Comparison of ENCODE assay signal across 8 cellular contexts in the genomic region with DNA sequence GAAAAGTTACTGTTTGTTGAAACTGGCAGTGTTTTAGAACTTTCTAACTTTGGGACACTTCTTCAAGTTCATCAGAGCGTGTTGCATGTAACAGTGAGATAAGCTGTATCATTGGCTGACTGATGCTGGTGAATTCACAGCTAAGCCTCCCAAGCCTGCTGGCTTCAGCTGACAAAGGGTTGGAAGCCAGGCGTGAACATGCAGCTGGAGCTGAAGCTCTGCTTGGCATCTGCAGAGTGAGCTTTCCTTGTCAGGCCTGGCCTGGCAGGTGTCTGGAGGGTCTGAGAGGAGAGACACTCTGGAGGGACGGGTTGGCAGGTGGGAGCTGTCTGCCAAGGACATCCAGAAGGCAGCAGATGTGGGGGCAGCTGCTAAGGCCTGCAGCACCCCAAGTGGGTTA. TPM values are rescaled to one million over a fixed set of nuclear protein-coding genes. Genes with fewer than 3 reads are reported as not detected.
DNase-seq lines count a peak whose midpoint lies in the region; ATAC-seq and TF ChIP-seq lines count a peak whose summit lies in the region.

No MANE protein-coding gene starts in this region.

- peaks cover 89% of the 10 kb centered on the region for H3K4me1 Mint-ChIP-seq in stimulated activated naive CD8-positive, alpha-beta T cell treated with anti-CD3 and anti-CD28 coated beads, Interleukin-15, Interleukin-2, amounts not matched to agents 100 ng/mL and 50 ng/mL, for 24 hours (ENCODE audit: low read depth)
- H3K4me1 Mint-ChIP-seq in T-helper 17 cell (peaks cover 63% of the 10 kb centered on the region), glutamatergic neuron (ENCODE audit: low read depth, unreplicated experiment) (peaks cover 25% of the 10 kb centered on the region)

- H3K9me3 ChIP-seq in T-helper 17 cell (ENCODE audit: control insufficient read depth, low read length, poor library complexity, severe bottlenecking): no peaks in the 10 kb centered on the region

- H3K27me3 Mint-ChIP-seq in stimulated activated naive CD8-positive, alpha-beta T cell treated with anti-CD3 and anti-CD28 coated beads, Interleukin-15, Interleukin-2, amounts not matched to agents 100 ng/mL and 50 ng/mL, for 24 hours: no peaks in the 10 kb centered on the region
- no peaks in the 10 kb centered on the region for H3K27me3 Mint-ChIP-seq in T-helper 17 cell
- H3K27me3 Mint-ChIP-seq in glutamatergic neuron (ENCODE audit: unreplicated experiment): peaks cover 18% of the 10 kb centered on the region

- H3K27ac ChIP-seq in temporal lobe (ENCODE audit: low read depth, low read length): peak overlapping the region; percentile 69

- H3K36me3 Mint-ChIP-seq in stimulated activated naive CD8-positive, alpha-beta T cell treated with anti-CD3 and anti-CD28 coated beads, Interleukin-15, Interleukin-2, amounts not matched to agents 100 ng/mL and 50 ng/mL, for 24 hours (ENCODE audit: low read depth): peaks cover 12% of the 10 kb centered on the region
- H3K36me3 Mint-ChIP-seq in T-helper 17 cell (ENCODE audit: low read depth) (no peaks in the 10 kb centered on the region), glutamatergic neuron (ENCODE audit: unreplicated experiment) (peaks cover 6% of the 10 kb centered on the region)

- TF ChIP-seq CTCF in glutamatergic neuron (IDR thresholded peaks at IDR 0.05; ENCODE audit: partially characterized antibody, unreplicated experiment): no peak

- no peak for ATAC-seq in stimulated activated naive CD8-positive, alpha-beta T cell treated with anti-CD3 and anti-CD28 coated beads, Interleukin-15, Interleukin-2, amounts not matched to agents 100 U/mL and 50 U/mL, for 24 hours
- ATAC-seq in T-helper 17 cell (peak; percentile 1), GM19455 (IDR thresholded peaks at IDR 0.05; ENCODE audit: unreplicated experiment) (no peak), GM21825 (IDR thresholded peaks at IDR 0.05; ENCODE audit: unreplicated experiment) (no peak)

- H3K4me3 Mint-ChIP-seq in stimulated activated naive CD8-positive, alpha-beta T cell treated with anti-CD3 and anti-CD28 coated beads, Interleukin-15, Interleukin-2, amounts not matched to agents 100 ng/mL and 50 ng/mL, for 24 hours: peak overlapping the region; percentile 89
- H3K4me3 Mint-ChIP-seq in T-helper 17 cell: peak overlapping the region; percentile 92
- peak overlapping the region; percentile 34 for H3K4me3 Mint-ChIP-seq in glutamatergic neuron (ENCODE audit: unreplicated experiment)

- DNase-seq in stimulated activated naive CD8-positive, alpha-beta T cell treated with anti-CD3 and anti-CD28 coated beads, Interleukin-15, Interleukin-2, amounts not matched to agents 100 U/mL and 50 U/mL, for 24 hours: no peak
- DNase-seq in T-helper 17 cell (no peak), glutamatergic neuron (peak; percentile 35)
- DNase-seq in stimulated activated CD4-positive, alpha-beta T cell treated with anti-CD3 and anti-CD28 coated beads, Interleukin-1b, Interleukin-23, amount 100 ng/mL, for 48 hours: no peak

- no peaks in the 10 kb centered on the region for H3K9me3 Mint-ChIP-seq in stimulated activated naive CD8-positive, alpha-beta T cell treated with anti-CD3 and anti-CD28 coated beads, Interleukin-15, Interleukin-2, amounts not matched to agents 100 ng/mL and 50 ng/mL, for 24 hours
- H3K9me3 Mint-ChIP-seq in glutamatergic neuron (ENCODE audit: unreplicated experiment): peaks cover 9% of the 10 kb centered on the region

- peak overlapping the region; percentile 93 for H3K27ac Mint-ChIP-seq in stimulated activated naive CD8-positive, alpha-beta T cell treated with anti-CD3 and anti-CD28 coated beads, Interleukin-15, Interleukin-2, amounts not matched to agents 100 ng/mL and 50 ng/mL, for 24 hours
- H3K27ac Mint-ChIP-seq in T-helper 17 cell: peak overlapping the region; percentile 97
- H3K27ac Mint-ChIP-seq in glutamatergic neuron (ENCODE audit: unreplicated experiment): peak overlapping the region; percentile 59

RNA-seq across cellular contexts. Expression of a gene that starts 1.5 kb away (rescaled TPM):
- 10 to 100 TPM; 16.8 to 20.2 TPM for total RNA-seq in T-helper 17 cell
- total RNA-seq in glutamatergic neuron (ENCODE audit: unreplicated experiment): 0.44 TPM
- 0.98 TPM for total RNA-seq in temporal lobe

Comparison
In these comparisons a context has a peak if more than half of its experiments do, and no peak if none do; other contexts are left out.
1. H3K4me3 Mint-ChIP-seq: peak in every context shown above with its lines; median percentile 92 in T-helper 17 cell; 89 in stimulated activated naive CD8-positive, alpha-beta T cell treated with anti-CD3 and anti-CD28 coated beads, Interleukin-15, Interleukin-2, amounts not matched to agents 100 ng/mL and 50 ng/mL, for 24 hours; 34 in glutamatergic neuron.